In genomic region chr17:81696218-81696941, GRCh38 we compare ENCODE assay signal across 1 cellular context.
TF ChIP-seq lines count a peak whose summit lies in the region.

No MANE protein-coding gene starts in this region.

TF ChIP-seq in GM12878, 131 proteins besides CTCF, POLR2A, EP300 and RAD21:
- no peak for TF ChIP-seq POU2F2 (IDR thresholded peaks at IDR 0.05; ENCODE audit: borderline replicate concordance, low read depth, low read length)
- TF ChIP-seq, protein P1, sequence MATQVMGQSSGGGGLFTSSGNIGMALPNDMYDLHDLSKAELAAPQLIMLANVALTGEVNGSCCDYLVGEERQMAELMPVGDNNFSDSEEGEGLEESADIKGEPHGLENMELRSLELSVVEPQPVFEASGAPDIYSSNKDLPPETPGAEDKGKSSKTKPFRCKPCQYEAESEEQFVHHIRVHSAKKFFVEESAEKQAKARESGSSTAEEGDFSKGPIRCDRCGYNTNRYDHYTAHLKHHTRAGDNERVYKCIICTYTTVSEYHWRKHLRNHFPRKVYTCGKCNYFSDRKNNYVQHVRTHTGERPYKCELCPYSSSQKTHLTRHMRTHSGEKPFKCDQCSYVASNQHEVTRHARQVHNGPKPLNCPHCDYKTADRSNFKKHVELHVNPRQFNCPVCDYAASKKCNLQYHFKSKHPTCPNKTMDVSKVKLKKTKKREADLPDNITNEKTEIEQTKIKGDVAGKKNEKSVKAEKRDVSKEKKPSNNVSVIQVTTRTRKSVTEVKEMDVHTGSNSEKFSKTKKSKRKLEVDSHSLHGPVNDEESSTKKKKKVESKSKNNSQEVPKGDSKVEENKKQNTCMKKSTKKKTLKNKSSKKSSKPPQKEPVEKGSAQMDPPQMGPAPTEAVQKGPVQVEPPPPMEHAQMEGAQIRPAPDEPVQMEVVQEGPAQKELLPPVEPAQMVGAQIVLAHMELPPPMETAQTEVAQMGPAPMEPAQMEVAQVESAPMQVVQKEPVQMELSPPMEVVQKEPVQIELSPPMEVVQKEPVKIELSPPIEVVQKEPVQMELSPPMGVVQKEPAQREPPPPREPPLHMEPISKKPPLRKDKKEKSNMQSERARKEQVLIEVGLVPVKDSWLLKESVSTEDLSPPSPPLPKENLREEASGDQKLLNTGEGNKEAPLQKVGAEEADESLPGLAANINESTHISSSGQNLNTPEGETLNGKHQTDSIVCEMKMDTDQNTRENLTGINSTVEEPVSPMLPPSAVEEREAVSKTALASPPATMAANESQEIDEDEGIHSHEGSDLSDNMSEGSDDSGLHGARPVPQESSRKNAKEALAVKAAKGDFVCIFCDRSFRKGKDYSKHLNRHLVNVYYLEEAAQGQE (IDR thresholded peaks at IDR 0.05; ENCODE audit: low read depth, low read length), result no peak
- no peak for TF ChIP-seq RCOR1 (conservative IDR thresholded peaks at IDR 0.05; ENCODE audit: low read depth, low read length)
- TF ChIP-seq CHD1 (IDR thresholded peaks at IDR 0.05; ENCODE audit: low read depth, low read length), result no peak
